9 cellular contexts compared by ENCODE assay signal in the genomic region with DNA sequence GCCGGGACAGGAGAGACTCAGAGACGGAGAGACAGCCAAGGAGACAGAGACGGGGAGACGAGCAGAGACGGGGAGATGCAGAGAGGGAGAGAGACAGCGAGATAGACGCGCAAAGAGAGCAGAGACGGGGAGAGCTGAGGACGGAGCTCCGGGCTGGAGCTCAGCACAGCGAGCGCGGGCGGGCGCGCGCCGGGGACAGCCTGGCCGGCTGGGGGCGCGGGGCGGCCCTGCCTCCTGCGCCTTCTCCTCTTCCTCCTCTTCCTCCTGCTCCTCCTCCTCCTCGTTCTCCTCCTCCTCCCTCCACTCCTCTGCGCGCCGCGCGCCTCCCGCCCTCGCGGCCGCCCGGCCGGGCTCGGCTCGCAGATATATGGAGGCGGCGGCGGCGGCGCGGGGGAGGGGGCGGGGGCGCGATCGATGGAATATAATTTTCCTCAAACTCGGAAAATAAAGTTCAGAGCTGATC. TPM values are rescaled to one million over a fixed set of nuclear protein-coding genes. Genes with fewer than 3 reads are reported as not detected.
DNase-seq lines count a peak whose midpoint lies in the region; ATAC-seq and TF ChIP-seq lines count a peak whose summit lies in the region.
"Had no signal": no experiment of that assay in that cellular context is flagged by ENCODE, and none has a peak within 500 bp of the region (broad histone marks: within the 10 kb centered on the region; RNA-seq: fewer than 3 reads in every experiment).

A gene (minus strand): TSS at position 229 of the 463 bp plus-strand sequence. CDS start 15,530 bp downstream, outside the sequence.

- no peak for TF ChIP-seq CTCF in liver (IDR thresholded peaks at IDR 0.05; ENCODE audit: low read depth, low read length, missing input control)
- no peak for TF ChIP-seq CTCF in type B pancreatic cell (conservative IDR thresholded peaks at IDR 0.05)

- in situ Hi-C loops in KBM-7 (cut with MboI; ENCODE audit: low pct_unique_long_range_greater_than_20kb, low sequenced_read_pairs), result no loop called here

- H3K9ac ChIP-seq in liver (ENCODE audit: low read depth in 1 of 2, low read length in 2 of 2), result no peak within 1 kb of the TSS

- H3K4me3 Mint-ChIP-seq in activated naive CD8-positive, alpha-beta T cell treated with anti-CD3 and anti-CD28 coated beads, Interleukin-2, amount 50 U/mL, for 24 hours, result peak within 1 kb of the TSS; percentile 80
- peak within 1 kb of the TSS; percentile 82 for H3K4me3 Mint-ChIP-seq in type B pancreatic cell

- WGBS in liver, result 2% methylated on average over 48 of the region's 49 CpGs

- no peak for TF ChIP-seq RAD21 in liver (IDR thresholded peaks at IDR 0.05)

- H3K9me3 ChIP-seq in liver (ENCODE audit: control insufficient read depth in 4 of 4, low read length in 3 of 4), result no peaks in the 10 kb centered on the region
- H3K9me3 ChIP-seq: SJSA1 had no signal

- peaks cover 6 to 11% (median 8%) of the 10 kb centered on the region in 4 donors for H3K4me1 ChIP-seq in liver (ENCODE audit: control insufficient read depth in 4 of 4, insufficient read depth in 4 of 4, low read length in 3 of 4)
- H3K4me1 ChIP-seq: SJSA1 had no signal

- H3K36me3 Mint-ChIP-seq in activated naive CD8-positive, alpha-beta T cell treated with anti-CD3 and anti-CD28 coated beads, Interleukin-2, amount 50 U/mL, for 24 hours (ENCODE audit: low read depth), result no peaks in the 10 kb centered on the region
- no peaks in the 10 kb centered on the region for H3K36me3 Mint-ChIP-seq in type B pancreatic cell

- H3K9me3 Mint-ChIP-seq in activated naive CD8-positive, alpha-beta T cell treated with anti-CD3 and anti-CD28 coated beads, Interleukin-2, amount 50 U/mL, for 24 hours, result no peaks in the 10 kb centered on the region
- no peaks in the 10 kb centered on the region for H3K9me3 Mint-ChIP-seq in type B pancreatic cell

- H3K27me3 ChIP-seq in liver (ENCODE audit: control insufficient read depth in 4 of 4, insufficient read depth in 4 of 4, low read length in 3 of 4), result peaks cover 0 to 16% (median 10%) of the 10 kb centered on the region in 4 donors

- DNase-seq in GDM1 (lab: John Stamatoyannopoulos, UW) (peak; percentile 19), KBM-7 (peak; percentile 65), type B pancreatic cell (ENCODE audit: extremely low spot score, unreplicated experiment) (no peak), germinal center (ENCODE audit: low spot score) (no peak)
- no peak for DNase-seq in activated naive CD8-positive, alpha-beta T cell treated with anti-CD3 and anti-CD28 coated beads, Interleukin-2, amount 50 U/mL, for 24 hours
- no peak for DNase-seq in effector CD8-positive, alpha-beta T cell (lab: John Stamatoyannopoulos, UW)

- H3K4me1 Mint-ChIP-seq in activated naive CD8-positive, alpha-beta T cell treated with anti-CD3 and anti-CD28 coated beads, Interleukin-2, amount 50 U/mL, for 24 hours, result peaks cover 26% of the 10 kb centered on the region
- peaks cover 7% of the 10 kb centered on the region for H3K4me1 Mint-ChIP-seq in type B pancreatic cell (ENCODE audit: unreplicated experiment)

- no peaks in the 10 kb centered on the region for H3K36me3 ChIP-seq in liver (ENCODE audit: control insufficient read depth in 4 of 4, insufficient read depth in 3 of 4, low read depth in 1 of 4, low read length in 3 of 4)
- H3K36me3 ChIP-seq: SJSA1 had no signal

- no peak within 1 kb of the TSS for H3K27ac ChIP-seq in liver (ENCODE audit: low read depth in 1 of 2, low read length in 2 of 2)
- H3K27ac ChIP-seq: SJSA1 had no signal

- H3K27me3 Mint-ChIP-seq in activated naive CD8-positive, alpha-beta T cell treated with anti-CD3 and anti-CD28 coated beads, Interleukin-2, amount 50 U/mL, for 24 hours, result peaks cover 9% of the 10 kb centered on the region
- peaks cover 54% of the 10 kb centered on the region for H3K27me3 Mint-ChIP-seq in type B pancreatic cell

- H3K4me3 ChIP-seq in liver (ENCODE audit: low read depth in 1 of 3, low read length in 3 of 3), result peak within 1 kb of the TSS in 2 of 3 donors; percentile 37 to 39
- H3K4me3 ChIP-seq: SJSA1 had no signal

- H3K27ac Mint-ChIP-seq in activated naive CD8-positive, alpha-beta T cell treated with anti-CD3 and anti-CD28 coated beads, Interleukin-2, amount 50 U/mL, for 24 hours, result peak within 1 kb of the TSS; percentile 68
- H3K27ac Mint-ChIP-seq in type B pancreatic cell, result peak within 1 kb of the TSS; percentile 40

- ATAC-seq in activated naive CD8-positive, alpha-beta T cell treated with anti-CD3 and anti-CD28 coated beads, Interleukin-2, amount 50 U/mL, for 24 hours, result peak; percentile 51
- ATAC-seq in GM21390 (IDR thresholded peaks at IDR 0.05; ENCODE audit: unreplicated experiment), result no peak

TF ChIP-seq in liver, 16 proteins besides CTCF, POLR2A, EP300 and RAD21:
- TF ChIP-seq, protein P1, sequence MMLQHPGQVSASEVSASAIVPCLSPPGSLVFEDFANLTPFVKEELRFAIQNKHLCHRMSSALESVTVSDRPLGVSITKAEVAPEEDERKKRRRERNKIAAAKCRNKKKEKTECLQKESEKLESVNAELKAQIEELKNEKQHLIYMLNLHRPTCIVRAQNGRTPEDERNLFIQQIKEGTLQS (IDR thresholded peaks at IDR 0.05), result no peak
- no peak for TF ChIP-seq EGR1 (IDR thresholded peaks at IDR 0.05; ENCODE audit: low read depth in 2 of 2)
- no peak for TF ChIP-seq FOXA1 (IDR thresholded peaks at IDR 0.05)
- no peak for TF ChIP-seq GABPA (IDR thresholded peaks at IDR 0.05 in 1 of 2, conservative IDR thresholded peaks at IDR 0.05 in 1 of 2)
- TF ChIP-seq, protein P2, sequence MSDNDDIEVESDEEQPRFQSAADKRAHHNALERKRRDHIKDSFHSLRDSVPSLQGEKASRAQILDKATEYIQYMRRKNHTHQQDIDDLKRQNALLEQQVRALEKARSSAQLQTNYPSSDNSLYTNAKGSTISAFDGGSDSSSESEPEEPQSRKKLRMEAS (IDR thresholded peaks at IDR 0.05), result no peak
- no peak for TF ChIP-seq SP1 (IDR thresholded peaks at IDR 0.05)
- TF ChIP-seq RXRA (IDR thresholded peaks at IDR 0.05), result no peak
- TF ChIP-seq TAF1 (conservative IDR thresholded peaks at IDR 0.05), result no peak
- no peak for TF ChIP-seq HNF4A (conservative IDR thresholded peaks at IDR 0.05)
- TF ChIP-seq, protein P3, sequence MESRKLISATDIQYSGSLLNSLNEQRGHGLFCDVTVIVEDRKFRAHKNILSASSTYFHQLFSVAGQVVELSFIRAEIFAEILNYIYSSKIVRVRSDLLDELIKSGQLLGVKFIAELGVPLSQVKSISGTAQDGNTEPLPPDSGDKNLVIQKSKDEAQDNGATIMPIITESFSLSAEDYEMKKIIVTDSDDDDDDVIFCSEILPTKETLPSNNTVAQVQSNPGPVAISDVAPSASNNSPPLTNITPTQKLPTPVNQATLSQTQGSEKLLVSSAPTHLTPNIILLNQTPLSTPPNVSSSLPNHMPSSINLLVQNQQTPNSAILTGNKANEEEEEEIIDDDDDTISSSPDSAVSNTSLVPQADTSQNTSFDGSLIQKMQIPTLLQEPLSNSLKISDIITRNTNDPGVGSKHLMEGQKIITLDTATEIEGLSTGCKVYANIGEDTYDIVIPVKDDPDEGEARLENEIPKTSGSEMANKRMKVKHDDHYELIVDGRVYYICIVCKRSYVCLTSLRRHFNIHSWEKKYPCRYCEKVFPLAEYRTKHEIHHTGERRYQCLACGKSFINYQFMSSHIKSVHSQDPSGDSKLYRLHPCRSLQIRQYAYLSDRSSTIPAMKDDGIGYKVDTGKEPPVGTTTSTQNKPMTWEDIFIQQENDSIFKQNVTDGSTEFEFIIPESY (IDR thresholded peaks at IDR 0.05), result no peak
- TF ChIP-seq, protein P4, sequence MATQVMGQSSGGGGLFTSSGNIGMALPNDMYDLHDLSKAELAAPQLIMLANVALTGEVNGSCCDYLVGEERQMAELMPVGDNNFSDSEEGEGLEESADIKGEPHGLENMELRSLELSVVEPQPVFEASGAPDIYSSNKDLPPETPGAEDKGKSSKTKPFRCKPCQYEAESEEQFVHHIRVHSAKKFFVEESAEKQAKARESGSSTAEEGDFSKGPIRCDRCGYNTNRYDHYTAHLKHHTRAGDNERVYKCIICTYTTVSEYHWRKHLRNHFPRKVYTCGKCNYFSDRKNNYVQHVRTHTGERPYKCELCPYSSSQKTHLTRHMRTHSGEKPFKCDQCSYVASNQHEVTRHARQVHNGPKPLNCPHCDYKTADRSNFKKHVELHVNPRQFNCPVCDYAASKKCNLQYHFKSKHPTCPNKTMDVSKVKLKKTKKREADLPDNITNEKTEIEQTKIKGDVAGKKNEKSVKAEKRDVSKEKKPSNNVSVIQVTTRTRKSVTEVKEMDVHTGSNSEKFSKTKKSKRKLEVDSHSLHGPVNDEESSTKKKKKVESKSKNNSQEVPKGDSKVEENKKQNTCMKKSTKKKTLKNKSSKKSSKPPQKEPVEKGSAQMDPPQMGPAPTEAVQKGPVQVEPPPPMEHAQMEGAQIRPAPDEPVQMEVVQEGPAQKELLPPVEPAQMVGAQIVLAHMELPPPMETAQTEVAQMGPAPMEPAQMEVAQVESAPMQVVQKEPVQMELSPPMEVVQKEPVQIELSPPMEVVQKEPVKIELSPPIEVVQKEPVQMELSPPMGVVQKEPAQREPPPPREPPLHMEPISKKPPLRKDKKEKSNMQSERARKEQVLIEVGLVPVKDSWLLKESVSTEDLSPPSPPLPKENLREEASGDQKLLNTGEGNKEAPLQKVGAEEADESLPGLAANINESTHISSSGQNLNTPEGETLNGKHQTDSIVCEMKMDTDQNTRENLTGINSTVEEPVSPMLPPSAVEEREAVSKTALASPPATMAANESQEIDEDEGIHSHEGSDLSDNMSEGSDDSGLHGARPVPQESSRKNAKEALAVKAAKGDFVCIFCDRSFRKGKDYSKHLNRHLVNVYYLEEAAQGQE (IDR thresholded peaks at IDR 0.05), result no peak
- TF ChIP-seq YY1 (IDR thresholded peaks at IDR 0.05), result no peak
- no peak for TF ChIP-seq HNF4G (IDR thresholded peaks at IDR 0.05)
- no peak for TF ChIP-seq FOXA2 (IDR thresholded peaks at IDR 0.05)

RNA-seq across cellular contexts. Expression of the gene that starts here (rescaled TPM):
- total RNA-seq in liver, result not detected
- not detected for polyA plus RNA-seq in liver
- 0.17 and 0.24 TPM in 2 replicates for total RNA-seq in type B pancreatic cell (ENCODE audit: low replicate concordance)
- total RNA-seq: SJSA1 had no signal

Comparison
In these comparisons a context has a peak if more than half of its experiments do, and no peak if none do; other contexts are left out.
1. DNase-seq: peak in GDM1 (single experiment) and KBM-7 (single experiment); none in activated naive CD8-positive, alpha-beta T cell treated with anti-CD3 and anti-CD28 coated beads, Interleukin-2, amount 50 U/mL, for 24 hours (single experiment), type B pancreatic cell (single experiment), effector CD8-positive, alpha-beta T cell (single experiment) and germinal center (single experiment).